Comparison of ENCODE assay signal across 1 cellular context in the genomic region with DNA sequence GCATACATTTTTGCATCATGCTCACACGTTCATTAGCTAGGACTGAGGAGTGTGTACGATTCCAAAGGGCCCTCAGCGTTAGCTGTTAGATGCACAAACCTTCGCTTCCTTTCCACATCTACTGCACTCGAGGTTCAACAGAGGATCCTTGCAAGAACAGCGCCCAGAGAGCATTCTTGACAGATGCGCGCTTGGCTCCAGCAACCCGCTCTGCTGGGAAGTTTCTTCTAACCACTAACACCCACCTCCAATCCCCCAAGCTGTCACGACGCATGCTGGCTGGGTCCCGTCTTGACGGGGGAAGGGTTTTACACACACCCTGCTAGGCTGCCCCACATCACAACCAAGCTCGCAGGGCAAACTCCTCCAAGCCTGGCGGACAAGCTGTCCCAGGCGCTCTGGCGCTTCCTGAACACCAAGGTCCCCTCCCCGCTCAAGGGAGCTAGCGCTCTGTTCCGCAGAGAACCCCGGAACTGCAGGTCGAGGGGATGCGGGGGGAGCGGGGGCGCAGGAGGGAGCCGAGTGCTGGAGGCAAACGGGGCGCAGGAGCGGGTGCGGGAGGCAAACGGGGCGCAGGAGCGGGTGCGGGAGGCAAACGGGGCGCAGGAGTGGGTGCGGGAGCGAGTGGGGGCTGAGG.
A peak's percentile ranks its signal among the peaks of the same experiment; 100 is the strongest.
TF ChIP-seq lines count a peak whose summit lies in the region.

No MANE protein-coding gene starts in this region.

TF ChIP-seq in HEK293, 187 proteins besides CTCF, POLR2A, EP300 and RAD21 (continued from another document):
- TF ChIP-seq, protein P1, sequence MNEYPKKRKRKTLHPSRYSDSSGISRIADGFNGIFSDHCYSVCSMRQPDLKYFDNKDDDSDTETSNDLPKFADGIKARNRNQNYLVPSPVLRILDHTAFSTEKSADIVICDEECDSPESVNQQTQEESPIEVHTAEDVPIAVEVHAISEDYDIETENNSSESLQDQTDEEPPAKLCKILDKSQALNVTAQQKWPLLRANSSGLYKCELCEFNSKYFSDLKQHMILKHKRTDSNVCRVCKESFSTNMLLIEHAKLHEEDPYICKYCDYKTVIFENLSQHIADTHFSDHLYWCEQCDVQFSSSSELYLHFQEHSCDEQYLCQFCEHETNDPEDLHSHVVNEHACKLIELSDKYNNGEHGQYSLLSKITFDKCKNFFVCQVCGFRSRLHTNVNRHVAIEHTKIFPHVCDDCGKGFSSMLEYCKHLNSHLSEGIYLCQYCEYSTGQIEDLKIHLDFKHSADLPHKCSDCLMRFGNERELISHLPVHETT (tag by site-specific recombination; IDR thresholded peaks at IDR 0.05) = no peak
- no peak for TF ChIP-seq ZNF571 (tag by site-specific recombination; IDR thresholded peaks at IDR 0.05)
- TF ChIP-seq ZSCAN4 (tag by site-specific recombination; IDR thresholded peaks at IDR 0.05) = no peak
- TF ChIP-seq ZNF600 (tag by site-specific recombination; IDR thresholded peaks at IDR 0.05) = peak; percentile 96
- TF ChIP-seq ZNF221 (tag by site-specific recombination; IDR thresholded peaks at IDR 0.05; ENCODE audit: borderline replicate concordance) = no peak
- TF ChIP-seq MZF1 (tag by site-specific recombination; IDR thresholded peaks at IDR 0.05; ENCODE audit: borderline replicate concordance) = peak; percentile 34; the same call in 1 of the 2 replicates
- no peak for TF ChIP-seq ZNF449 (tag by site-specific recombination; IDR thresholded peaks at IDR 0.05)
- peak; percentile 96 for TF ChIP-seq ZNF341 (tag by site-specific recombination; IDR thresholded peaks at IDR 0.05; ENCODE audit: low read depth)
- TF ChIP-seq ZBTB17 (tag by site-specific recombination; IDR thresholded peaks at IDR 0.05) = peak; percentile 99
- TF ChIP-seq ZIC2 (tag by site-specific recombination; IDR thresholded peaks at IDR 0.05) = peak; percentile 22
